Comparison of ENCODE assay signal across 9 cellular contexts in genomic region chr4:184475096-184475461, GRCh38. TPM values are rescaled to one million over a fixed set of nuclear protein-coding genes. Genes with fewer than 3 reads are reported as not detected.
DNase-seq lines count a peak whose midpoint lies in the region; ATAC-seq, FAIRE-seq and TF ChIP-seq lines count a peak whose summit lies in the region.
"Had no signal": no experiment of that assay in that cellular context is flagged by ENCODE, and none has a peak within 500 bp of the region (broad histone marks: within the 10 kb centered on the region; RNA-seq: fewer than 3 reads in every experiment).

No MANE protein-coding gene starts in this region.

- POLR2A ChIA-PET in activated CD4-positive, alpha-beta T cell treated with anti-CD3 and anti-CD28 coated beads for 36 hours (lab: Charles Lee), result interaction anchor here (0.5 to 2.7 kb wide), 17 partner anchors 9 to 259 kb away, joined by 3 to 20 read pairs (median 5); partner anchors contain the start of gene CENPU

- CTCF ChIA-PET in Calu3 (lab: Charles Lee), result interaction anchor here (0.9 to 1.2 kb wide), 3 partner anchors 39 to 211 kb away, joined by 3 read pairs; no protein-coding TSS in a partner anchor
- CTCF ChIA-PET in activated CD4-positive, alpha-beta T cell treated with anti-CD3 and anti-CD28 coated beads for 36 hours (lab: Charles Lee), result interaction anchor here (0.5 to 1.6 kb wide), 5 partner anchors 39 to 259 kb away, joined by 3 to 11 read pairs (median 3); partner anchors contain the start of gene CENPU

- H3K27ac ChIP-seq in duodenal mucosa (ENCODE audit: low read depth, low read length), result peak overlapping the region; percentile 96

- no peak for TF ChIP-seq CTCF in Calu3 (IDR thresholded peaks at IDR 0.05; ENCODE audit: unreplicated experiment)

- peaks cover 42 to 48% of the 10 kb centered on the region in 2 donors for H3K4me1 ChIP-seq in duodenal mucosa (ENCODE audit: control insufficient read depth in 1 of 2, insufficient read depth in 2 of 2, low read length in 2 of 2)

- H3K9me3 ChIP-seq in duodenal mucosa (ENCODE audit: control insufficient read depth in 1 of 2, low read length in 2 of 2), result no peaks in the 10 kb centered on the region

- no peaks in the 10 kb centered on the region for H3K9me3 Mint-ChIP-seq in Calu3 (ENCODE audit: low read depth, unreplicated experiment)
- no peaks in the 10 kb centered on the region for H3K9me3 Mint-ChIP-seq in activated CD4-positive, alpha-beta T cell treated with anti-CD3 and anti-CD28 coated beads for 36 hours (ENCODE audit: low read depth)

- H3K36me3 Mint-ChIP-seq in Calu3 (ENCODE audit: insufficient read depth, unreplicated experiment), result peaks cover 39% of the 10 kb centered on the region
- H3K36me3 Mint-ChIP-seq in activated CD4-positive, alpha-beta T cell treated with anti-CD3 and anti-CD28 coated beads for 36 hours (ENCODE audit: low read depth), result peaks cover 29% of the 10 kb centered on the region

- ATAC-seq in GM21381 (IDR thresholded peaks at IDR 0.05; ENCODE audit: unreplicated experiment), result peak; percentile 10
- peak; percentile 30 for ATAC-seq in activated CD4-positive, alpha-beta T cell treated with anti-CD3 and anti-CD28 coated beads for 36 hours

- H3K4me3 ChIP-seq in duodenal mucosa (ENCODE audit: low read depth in 1 of 2, low read length in 2 of 2), result peak overlapping the region; percentile 94 to 96

- peaks cover 15% of the 10 kb centered on the region for H3K4me1 Mint-ChIP-seq in Calu3 (ENCODE audit: low read depth, unreplicated experiment)
- peaks cover 57% of the 10 kb centered on the region for H3K4me1 Mint-ChIP-seq in activated CD4-positive, alpha-beta T cell treated with anti-CD3 and anti-CD28 coated beads for 36 hours

- no peak for FAIRE-seq in HTR-8/SVneo (lab: Jason Lieb, UNC)
- FAIRE-seq: endometrium had no signal

- H3K27ac Mint-ChIP-seq in Calu3 (ENCODE audit: unreplicated experiment), result peak overlapping the region; percentile 96
- H3K27ac Mint-ChIP-seq in activated CD4-positive, alpha-beta T cell treated with anti-CD3 and anti-CD28 coated beads for 36 hours, result peak overlapping the region; percentile 94

- intact Hi-C loops in Calu3 (cut with micrococcal nuclease; ENCODE audit: unreplicated experiment), result loop anchor here (2.0 kb wide), 2 partner anchors 62 to 186 kb away; no protein-coding TSS in a partner anchor
- intact Hi-C loops in activated CD4-positive, alpha-beta T cell treated with anti-CD3 and anti-CD28 coated beads for 36 hours (cut with DNase I, micrococcal nuclease), result loop anchor here (1.0 to 10.0 kb wide), 6 partner anchors 10 to 1560 kb away; partner anchors contain the start of genes CFAP97 (in 1 of the 2) and DCTD (in 1 of the 2)

- no peaks in the 10 kb centered on the region for H3K27me3 ChIP-seq in duodenal mucosa (ENCODE audit: control insufficient read depth in 1 of 2, insufficient read depth in 2 of 2, low read length in 2 of 2)

- H3K9ac ChIP-seq in duodenal mucosa (ENCODE audit: low read depth in 1 of 2, low read length in 2 of 2), result peak overlapping the region; percentile 97 to 99

- peak; percentile 13 for DNase-seq in Calu3
- peak; percentile 54 for DNase-seq in HTR-8/SVneo (ENCODE audit: insufficient read length, low spot score)
- peak; percentile 81 for DNase-seq in activated CD4-positive, alpha-beta T cell treated with anti-CD3 and anti-CD28 coated beads for 36 hours
- DNase-seq in lung microvascular endothelial cell (ENCODE audit: low read depth in 2 of 2), result peak; percentile 37 to 53
- peak; percentile 49 for DNase-seq in stimulated activated CD8-positive, alpha-beta memory T cell treated with anti-CD3 and anti-CD28 coated beads, Interleukin-12 subunit alpha, Interleukin-12 subunit beta, amount 100 ng/mL, for 4 hours (ENCODE audit: low read depth)
- no peak for DNase-seq in NCI-H1092 treated with DMSO at 0.1 percent for 48 hours (lab: John Stamatoyannopoulos, UW)

- H3K27me3 Mint-ChIP-seq in Calu3 (ENCODE audit: unreplicated experiment), result no peaks in the 10 kb centered on the region
- H3K27me3 Mint-ChIP-seq in activated CD4-positive, alpha-beta T cell treated with anti-CD3 and anti-CD28 coated beads for 36 hours, result no peaks in the 10 kb centered on the region

- TSS peak; percentile 79 for BruUV-seq in Calu3 (replicated peaks; lab: Mats Ljungman, UMichigan)

- H3K36me3 ChIP-seq in duodenal mucosa (ENCODE audit: control insufficient read depth in 1 of 2, insufficient read depth in 2 of 2, low read length in 2 of 2), result peaks cover 0 to 4% of the 10 kb centered on the region in 2 donors

- peak overlapping the region; percentile 88 for H3K4me3 Mint-ChIP-seq in Calu3 (ENCODE audit: low read depth, unreplicated experiment)
- H3K4me3 Mint-ChIP-seq in activated CD4-positive, alpha-beta T cell treated with anti-CD3 and anti-CD28 coated beads for 36 hours, result peak overlapping the region; percentile 88

RNA-seq across cellular contexts. Expression of gene IRF2, which starts 0.7 kb away (rescaled TPM):
- 27.3 and 28.2 TPM in 2 replicates for total RNA-seq in Calu3 (2022)
- 10 to 100 TPM; 50.1 to 68.9 TPM for total RNA-seq in activated CD4-positive, alpha-beta T cell treated with anti-CD3 and anti-CD28 coated beads for 36 hours
- total RNA-seq in lung microvascular endothelial cell, result 16.3 and 20.6 TPM in 2 replicates
